Comparison of ENCODE assay signal across 8 cellular contexts in the genomic region with DNA sequence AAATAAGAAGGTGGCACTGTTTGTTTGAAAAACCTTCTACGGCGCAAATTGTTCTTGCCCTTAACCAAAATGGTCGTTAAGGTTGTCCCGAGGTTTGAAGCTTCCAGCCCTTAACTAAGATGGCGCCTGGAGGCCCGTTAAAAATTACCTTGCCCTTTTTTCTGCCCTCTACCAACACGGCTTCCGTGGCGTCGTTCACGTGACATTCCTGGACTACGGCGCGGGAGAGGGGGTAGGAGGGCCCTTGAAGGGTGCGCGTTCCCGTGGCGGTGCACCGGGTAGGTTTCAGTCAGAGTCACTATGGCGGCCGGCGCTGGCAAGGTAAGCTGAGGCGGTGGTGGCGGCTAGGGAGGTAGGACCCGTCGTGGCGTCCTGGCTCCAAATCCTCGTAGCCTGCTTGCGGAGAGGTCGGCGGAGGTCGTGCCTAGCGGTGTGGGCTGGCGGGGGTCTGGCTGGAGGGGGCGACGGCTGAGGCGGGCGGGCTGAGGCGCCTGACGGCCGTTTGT. TPM values are rescaled to one million over a fixed set of nuclear protein-coding genes. Genes with fewer than 3 reads are reported as not detected.
DNase-seq lines count a peak whose midpoint lies in the region; ATAC-seq and TF ChIP-seq lines count a peak whose summit lies in the region.

A gene with protein sequence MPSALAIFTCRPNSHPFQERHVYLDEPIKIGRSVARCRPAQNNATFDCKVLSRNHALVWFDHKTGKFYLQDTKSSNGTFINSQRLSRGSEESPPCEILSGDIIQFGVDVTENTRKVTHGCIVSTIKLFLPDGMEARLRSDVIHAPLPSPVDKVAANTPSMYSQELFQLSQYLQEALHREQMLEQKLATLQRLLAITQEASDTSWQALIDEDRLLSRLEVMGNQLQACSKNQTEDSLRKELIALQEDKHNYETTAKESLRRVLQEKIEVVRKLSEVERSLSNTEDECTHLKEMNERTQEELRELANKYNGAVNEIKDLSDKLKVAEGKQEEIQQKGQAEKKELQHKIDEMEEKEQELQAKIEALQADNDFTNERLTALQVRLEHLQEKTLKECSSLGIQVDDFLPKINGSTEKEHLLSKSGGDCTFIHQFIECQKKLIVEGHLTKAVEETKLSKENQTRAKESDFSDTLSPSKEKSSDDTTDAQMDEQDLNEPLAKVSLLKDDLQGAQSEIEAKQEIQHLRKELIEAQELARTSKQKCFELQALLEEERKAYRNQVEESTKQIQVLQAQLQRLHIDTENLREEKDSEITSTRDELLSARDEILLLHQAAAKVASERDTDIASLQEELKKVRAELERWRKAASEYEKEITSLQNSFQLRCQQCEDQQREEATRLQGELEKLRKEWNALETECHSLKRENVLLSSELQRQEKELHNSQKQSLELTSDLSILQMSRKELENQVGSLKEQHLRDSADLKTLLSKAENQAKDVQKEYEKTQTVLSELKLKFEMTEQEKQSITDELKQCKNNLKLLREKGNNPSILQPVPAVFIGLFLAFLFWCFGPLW (plus strand): TSS at position 288 of the 506 bp plus-strand sequence. CDS start 1,343 bp downstream, outside the sequence.

- no peak for TF ChIP-seq CTCF in AG10803 (conservative IDR thresholded peaks at IDR 0.05; ENCODE audit: low read length)

- peak within 1 kb of the TSS; percentile 82 for H3K4me3 ChIP-seq in AG10803 (ENCODE audit: low read length)

- DNase-seq in AG10803 (ENCODE audit: low read depth) (peak; percentile 93), NCI-H460 (ENCODE audit: extremely low read depth, low read depth) (peak; percentile 95), cerebellar nuclear complex (lab: John Stamatoyannopoulos, UW) (peak; percentile 9 to 88), islet precursor cell (peak; percentile 97)
- peak; percentile 93 for DNase-seq in activated CD4-positive, CD25-positive, alpha-beta regulatory T cell treated with anti-CD3 and anti-CD28 coated beads, Interleukin-2, amount 50 U/mL, for 72 hours
- DNase-seq in stimulated activated CD4-positive, alpha-beta T cell treated with anti-CD3 and anti-CD28 coated beads, Interleukin-12 subunit alpha, Interleukin-12 subunit beta, amount 100 ng/mL, for 48 hours (ENCODE audit: low read depth in 2 of 3, low spot score in 1 of 3), result peak; percentile 93 to 94 (median 93)

- ATAC-seq in GM19043 (IDR thresholded peaks at IDR 0.05; ENCODE audit: low read depth, unreplicated experiment) (peak; percentile 93), HG03378 (IDR thresholded peaks at IDR 0.05; ENCODE audit: unreplicated experiment) (peak; percentile 87)

RNA-seq across cellular contexts. Expression of the gene that starts here (rescaled TPM):
- 39.3 and 39.9 TPM in 2 replicates for total RNA-seq in NCI-H460 (2014; rRNA removed; shearing (Covaris generic))
- polyA plus RNA-seq in NCI-H460 (2014; cell fraction: nucleus; rRNA removed), result 26.1 and 39.4 TPM in 2 replicates

Comparison
In these comparisons a context has a peak if more than half of its experiments do, and no peak if none do; other contexts are left out.
1. Peak in every context shown above with its lines: DNase-seq, ATAC-seq and H3K4me3 ChIP-seq.